Comparison of ENCODE assay signal across 28 cellular contexts in genomic region chr22:49040754-49041467, GRCh38.
"Had no signal": no experiment of that assay in that cellular context is flagged by ENCODE, and none has a peak within 500 bp of the region (broad histone marks: within the 10 kb centered on the region; RNA-seq: fewer than 3 reads in every experiment).

No MANE protein-coding gene starts in this region.

- H3K9me3 Mint-ChIP-seq: activated CD8-positive, alpha-beta T cell treated with anti-CD3 and anti-CD28 coated beads for 36 hours had no signal

- ATAC-seq: activated CD4-positive, CD25-positive, alpha-beta regulatory T cell treated with anti-CD3 and anti-CD28 coated beads, Interleukin-2, amount 50 U/mL, for 24 hours; activated CD8-positive, alpha-beta T cell treated with anti-CD3 and anti-CD28 coated beads for 36 hours; activated T-cell treated with anti-CD3 and anti-CD28 coated beads, Interleukin-2, amount 50 U/mL, for 72 hours; K562; Panc1 had no signal

- H3K27ac ChIP-seq: SJCRH30, WERI-Rb-1 had no signal

- H3K27ac Mint-ChIP-seq: activated CD8-positive, alpha-beta T cell treated with anti-CD3 and anti-CD28 coated beads for 36 hours; activated naive CD8-positive, alpha-beta T cell; activated T-cell treated with anti-CD3 and anti-CD28 coated beads, Interleukin-2, amount 50 U/mL, for 72 hours; activated T-helper 2 cell treated with anti-CD3 and anti-CD28 coated beads, Interferon-gamma antibody, Interleukin-2, Interleukin-4, amounts not matched to agents 10 μg/mL and 5 μg/mL and 100 μg/mL, durations not matched to agents 14 hours and 24 hours and 36 hours had no signal

- H3K4me1 ChIP-seq: SJCRH30 had no signal

- H3K4me3 ChIP-seq: K562, SJCRH30 had no signal

- H3K9ac ChIP-seq: SK-N-SH had no signal

- H3K4me2 ChIP-seq: SK-N-SH had no signal

- DNase-seq: activated CD4-positive, alpha-beta T cell treated with anti-CD3 and anti-CD28 coated beads for 4 hours; activated CD8-positive, alpha-beta memory T cell treated with anti-CD3 and anti-CD28 coated beads, Interleukin-2, amount 50 U/mL, for 4 hours; activated CD8-positive, alpha-beta T cell treated with anti-CD3 and anti-CD28 coated beads for 36 hours; activated naive CD4-positive, alpha-beta T cell treated with Interleukin-2 at 50 U/mL for 16 hours; activated T-cell treated with anti-CD3 and anti-CD28 coated beads, Interleukin-2, amount 50 U/mL, for 72 hours; amygdala; Karpas-422; MM.1S; NCI-H1105; NCI-H1436; NCI-H1694 treated with DMSO at 0.1 percent for 48 hours; NCI-H2081; NCI-H510A treated with DMSO at 0.1 percent for 48 hours; NCI-H69; NK-92 treated with Interleukin-12 subunit alpha and Interleukin-12 subunit beta, amount 100 ng/mL, for 24 hours; OCI-M1; Right ventricle myocardium superior; RPMI8226; SJCRH30; SK-N-SH; T-helper 1 cell; WERI-Rb-1 had no signal

- H3K9me3 ChIP-seq: SJCRH30, SK-N-SH had no signal

- H3K36me3 ChIP-seq: SJCRH30, WERI-Rb-1 had no signal

- H3K36me3 Mint-ChIP-seq: activated naive CD8-positive, alpha-beta T cell; brain had no signal

- H3K4me3 Mint-ChIP-seq: activated CD8-positive, alpha-beta T cell treated with anti-CD3 and anti-CD28 coated beads for 36 hours; activated naive CD8-positive, alpha-beta T cell; activated T-cell treated with anti-CD3 and anti-CD28 coated beads, Interleukin-2, amount 50 U/mL, for 72 hours; brain had no signal

- H3K27me3 Mint-ChIP-seq: activated CD8-positive, alpha-beta T cell treated with anti-CD3 and anti-CD28 coated beads for 36 hours; activated naive CD8-positive, alpha-beta T cell had no signal
